ENCODE assay signal across 8 cellular contexts in the genomic region with DNA sequence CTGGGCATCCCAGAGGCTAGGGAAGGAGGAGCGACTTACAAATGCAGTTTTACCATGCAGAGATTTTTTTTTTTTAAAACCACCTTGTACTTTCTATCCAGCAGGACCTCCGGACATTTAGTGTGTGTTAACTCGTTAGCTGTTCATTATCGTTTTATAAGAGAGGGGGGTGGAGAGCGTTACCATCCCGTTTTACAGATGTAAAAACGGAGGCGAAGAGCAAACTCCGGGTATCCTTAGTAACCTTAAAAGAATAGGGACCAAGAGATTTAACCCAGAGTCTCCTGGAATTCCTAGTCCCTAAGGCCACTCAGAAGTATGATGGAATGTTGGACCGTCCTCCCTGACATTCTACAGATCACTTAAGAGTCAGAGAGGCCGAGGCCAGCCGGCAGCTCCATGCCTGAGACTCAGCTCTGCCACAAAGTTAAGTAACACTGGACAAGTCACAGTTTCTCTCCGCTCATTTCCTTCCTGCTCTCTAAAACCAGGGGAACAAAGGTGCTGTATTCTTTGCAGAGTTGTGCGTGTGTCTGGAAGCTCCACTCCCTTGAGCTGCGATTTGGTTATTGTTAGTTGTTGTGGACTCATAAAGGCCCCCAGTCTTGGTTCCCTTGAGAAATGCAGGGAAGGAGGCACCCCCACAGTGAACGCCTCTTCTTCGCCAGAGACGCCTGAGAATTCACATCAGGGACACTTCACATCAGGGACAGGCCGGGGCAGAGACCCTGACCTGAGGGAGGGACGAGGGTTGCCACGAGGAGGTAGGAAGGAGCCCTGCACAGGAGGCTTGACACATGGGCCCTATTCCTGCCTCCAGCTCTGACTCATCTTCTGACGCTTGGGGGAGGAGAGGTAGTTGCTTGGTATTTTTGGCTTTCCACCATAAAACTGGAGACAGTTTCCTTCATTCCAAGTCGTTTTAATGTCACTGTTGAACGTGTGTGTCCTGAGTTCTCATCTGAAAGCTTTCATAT. TPM values are rescaled to one million over a fixed set of nuclear protein-coding genes. Genes with fewer than 3 reads are reported as not detected.
DNase-seq lines count a peak whose midpoint lies in the region; ATAC-seq and TF ChIP-seq lines count a peak whose summit lies in the region.

No MANE protein-coding gene starts in this region.

- no peak overlapping the region for H2BK5ac ChIP-seq in neuronal stem cell (ENCODE audit: low read length)

- H3K14ac ChIP-seq in neuronal stem cell (ENCODE audit: low read length): no peak overlapping the region

- H3K36me3 ChIP-seq in neuronal stem cell (replicated peaks in 1 of 2; ENCODE audit: control insufficient read depth in 2 of 2, insufficient read depth in 2 of 2, low read length in 2 of 2): no peaks in the 10 kb centered on the region

- no peak overlapping the region for H2BK120ac ChIP-seq in neuronal stem cell (ENCODE audit: low read depth, low read length)

- no peak overlapping the region for H3K4ac ChIP-seq in neuronal stem cell (ENCODE audit: low read length)

- H3K27ac Mint-ChIP-seq in activated T-cell treated with anti-CD3 and anti-CD28 coated beads, Interleukin-2, amount 50 U/mL, for 24 hours: peak overlapping the region; percentile 88

- peak overlapping the region; percentile 88 for H3K4me3 Mint-ChIP-seq in activated T-cell treated with anti-CD3 and anti-CD28 coated beads, Interleukin-2, amount 50 U/mL, for 24 hours

- H3K79me1 ChIP-seq in neuronal stem cell (ENCODE audit: low read depth, low read length): peaks cover 2% of the 10 kb centered on the region

- H3K23ac ChIP-seq in neuronal stem cell (ENCODE audit: low read depth, low read length, poor library complexity): no peak overlapping the region

- H2BK15ac ChIP-seq in neuronal stem cell (ENCODE audit: low read length): no peak overlapping the region

- no peaks in the 10 kb centered on the region for H3K27me3 Mint-ChIP-seq in activated T-cell treated with anti-CD3 and anti-CD28 coated beads, Interleukin-2, amount 50 U/mL, for 24 hours

- no peak overlapping the region for H2AK5ac ChIP-seq in neuronal stem cell (ENCODE audit: low read depth, low read length)

- H3K4me3 ChIP-seq in fibroblast of villous mesenchyme (ENCODE audit: low read depth, low read length): peak overlapping the region; percentile 83
- H3K4me3 ChIP-seq in neuronal stem cell (ENCODE audit: low read length in 2 of 2): peak overlapping the region; percentile 83 to 89

- H3K4me1 Mint-ChIP-seq in activated T-cell treated with anti-CD3 and anti-CD28 coated beads, Interleukin-2, amount 50 U/mL, for 24 hours (ENCODE audit: low read depth): peaks cover 55% of the 10 kb centered on the region

- no peaks in the 10 kb centered on the region for H3K9me3 Mint-ChIP-seq in activated T-cell treated with anti-CD3 and anti-CD28 coated beads, Interleukin-2, amount 50 U/mL, for 24 hours

- ATAC-seq in HG02759 (IDR thresholded peaks at IDR 0.05; ENCODE audit: unreplicated experiment): no peak
- no peak for ATAC-seq in HG03460 (IDR thresholded peaks at IDR 0.05; ENCODE audit: unreplicated experiment)

- no peak for TF ChIP-seq CTCF in fibroblast of villous mesenchyme (IDR thresholded peaks at IDR 0.05; ENCODE audit: insufficient read depth, low read depth, low read length)

- H3K27ac ChIP-seq in neuronal stem cell (replicated peaks; ENCODE audit: low read length): peak overlapping the region; percentile 31

- DNase-seq in G401 (ENCODE audit: low spot score) (peak; percentile 61), LoVo (ENCODE audit: low spot score) (peak; percentile 78), fibroblast of villous mesenchyme (ENCODE audit: low read depth) (peak; percentile 92), neuronal stem cell (ENCODE audit: low spot score) (peak; percentile 36)
- DNase-seq in activated T-cell treated with anti-CD3 and anti-CD28 coated beads, Interleukin-2, amount 50 U/mL, for 24 hours: peak; percentile 42
- DNase-seq in effector CD4-positive, alpha-beta T cell: no peak

- no peak overlapping the region for H4K8ac ChIP-seq in neuronal stem cell (ENCODE audit: low read depth, low read length)

- H2AFZ ChIP-seq in neuronal stem cell (ENCODE audit: low read length): peak overlapping the region; percentile 85

- H3K36me3 Mint-ChIP-seq in activated T-cell treated with anti-CD3 and anti-CD28 coated beads, Interleukin-2, amount 50 U/mL, for 24 hours (ENCODE audit: low read depth): peaks cover 5% of the 10 kb centered on the region

- no CpG with 5 or more reads among the region's 24 CpGs for WGBS in neuronal stem cell (ENCODE audit: extremely low coverage in 2 of 2, insufficient read length in 2 of 2, insufficient replicate concordance in 1 of 2), 2 donors

- H3K4me1 ChIP-seq in neuronal stem cell (ENCODE audit: control insufficient read depth in 2 of 2, insufficient read depth in 1 of 2, low read depth in 1 of 2, low read length in 2 of 2): peaks cover 12 to 21% of the 10 kb centered on the region in 2 donors

- no peak overlapping the region for H3K18ac ChIP-seq in neuronal stem cell (ENCODE audit: low read length)

- peaks cover 0 to 7% (median 0%) of the 10 kb centered on the region in 3 experiments for H3K27me3 ChIP-seq in neuronal stem cell (ENCODE audit: control insufficient read depth in 3 of 3, insufficient read depth in 3 of 3, low read depth in 1 of 3, low read length in 3 of 3)

- no peak overlapping the region for H4K91ac ChIP-seq in neuronal stem cell (ENCODE audit: low read depth, low read length, poor library complexity)

- in situ Hi-C loops in G401 (cut with HindIII; ENCODE audit: low sequenced_read_pairs): no loop called here

- H3K4me2 ChIP-seq in neuronal stem cell (ENCODE audit: insufficient read depth, low read length, poor library complexity, severe bottlenecking): peak overlapping the region; percentile 75

- no peak overlapping the region for H3K9ac ChIP-seq in neuronal stem cell (ENCODE audit: low read depth, low read length, poor library complexity)

- no peak overlapping the region for H2BK12ac ChIP-seq in neuronal stem cell (ENCODE audit: low read length)

- no peaks in the 10 kb centered on the region for H3K9me3 ChIP-seq in neuronal stem cell (replicated peaks in 1 of 2; ENCODE audit: control insufficient read depth in 2 of 2, insufficient read depth in 1 of 2, low read depth in 1 of 2, low read length in 2 of 2)

RNA-seq across cellular contexts. Expression of gene DUSP14, which starts 1.2 kb away (rescaled TPM):
- total RNA-seq in G401 (2014; rRNA removed; shearing (Covaris generic)): 42.7 and 59.0 TPM in 2 replicates
- total RNA-seq in fibroblast of villous mesenchyme: 65.7 and 91.5 TPM in 2 replicates
- polyA plus RNA-seq in neuronal stem cell (2013, experiment 1 of 2): 24.2 TPM
- polyA plus RNA-seq in neuronal stem cell (2013, experiment 2 of 2): 24.1 TPM
